ENCODE assay signal across 1 cellular context in genomic region chr3:30549600-30549999, GRCh38.
TF ChIP-seq lines count a peak whose summit lies in the region.

No MANE protein-coding gene starts in this region.

TF ChIP-seq in Ishikawa, 13 proteins besides CTCF, POLR2A, EP300 and RAD21 (continued from another document):
- TF ChIP-seq TAF1 (IDR thresholded peaks at IDR 0.05; ENCODE audit: low read depth) (no peak), YY1 (IDR thresholded peaks at IDR 0.05; ENCODE audit: low read depth) (no peak)
